8 cellular contexts compared by ENCODE assay signal in the genomic region with DNA sequence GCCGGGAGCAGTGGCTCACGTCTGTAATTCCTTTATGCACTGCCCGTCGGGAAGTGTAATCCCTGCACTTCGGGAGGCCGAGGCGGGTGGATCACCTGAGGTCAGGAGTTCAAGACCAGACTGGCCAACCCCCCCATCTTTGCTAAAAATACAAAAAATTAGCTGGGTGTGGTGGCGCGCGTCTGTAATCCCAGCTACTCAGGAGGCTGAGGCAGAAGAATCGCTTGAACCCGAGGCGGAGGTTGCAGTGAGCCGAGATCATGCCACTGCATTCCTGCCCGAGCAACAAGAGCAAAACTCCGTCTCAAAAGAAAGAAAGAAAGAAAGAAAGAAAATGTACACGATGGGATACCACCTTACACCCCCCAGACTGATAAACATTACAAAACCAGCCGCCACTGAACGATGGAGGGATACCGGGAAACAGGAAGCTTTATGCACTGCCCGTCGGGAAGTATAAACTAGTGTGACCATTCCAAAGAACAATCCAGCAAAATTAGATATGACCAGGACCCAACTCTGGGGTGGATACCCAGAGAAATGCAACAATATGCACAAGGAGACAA. TPM values are rescaled to one million over a fixed set of nuclear protein-coding genes. Genes with fewer than 3 reads are reported as not detected.
DNase-seq lines count a peak whose midpoint lies in the region; ATAC-seq, FAIRE-seq and TF ChIP-seq lines count a peak whose summit lies in the region.

No MANE protein-coding gene starts in this region.

- no peak overlapping the region for H2AFZ ChIP-seq in H9 (ENCODE audit: low read length)

- H3K4me1 Mint-ChIP-seq in H9: peaks cover 16 to 17% of the 10 kb centered on the region in 2 experiments
- peaks cover 26% of the 10 kb centered on the region for H3K4me1 Mint-ChIP-seq in activated B cell treated with CpG ODN at 0.5 μM for 24 hours

- no peak overlapping the region for H2BK120ac ChIP-seq in H9 (ENCODE audit: low read depth, low read length, poor library complexity, severe bottlenecking)

- H3K14ac ChIP-seq in H9 (ENCODE audit: insufficient read depth, low read length): no peak overlapping the region

- no peak for DNase-seq in H9
- no peak for DNase-seq in activated B cell treated with CpG ODN at 0.5 μM for 24 hours
- DNase-seq in right cardiac atrium: no peak
- DNase-seq in germinal center (ENCODE audit: low spot score): no peak
- no peak for DNase-seq in frontal cortex (ENCODE audit: low spot score in 2 of 2)
- no peak for DNase-seq in lower leg skin (ENCODE audit: low spot score in 2 of 2)
- no peak for DNase-seq in NCI-H1436 treated with DMSO at 0.1 percent for 48 hours (lab: John Stamatoyannopoulos, UW)

- no peak for TF ChIP-seq POLR2A in lower leg skin (IDR thresholded peaks at IDR 0.05)

- peaks cover 6% of the 10 kb centered on the region for H3K23me2 ChIP-seq in H9 (ENCODE audit: insufficient read length, low read depth, low read length, poor library complexity, severe bottlenecking)

- H2BK5ac ChIP-seq in H9 (ENCODE audit: insufficient read length, low read length): no peak overlapping the region

- CTCF ChIA-PET in activated B cell treated with CpG ODN at 0.5 μM for 24 hours (lab: Charles Lee): no interaction called here

- H2BK20ac ChIP-seq in H9 (ENCODE audit: low read depth, low read length, poor library complexity, severe bottlenecking): no peak overlapping the region

- H3K27me3 Mint-ChIP-seq in H9 (ENCODE audit: low read depth) (no peaks in the 10 kb centered on the region; the same call in 1 of the 2 replicates), activated B cell treated with CpG ODN at 0.5 μM for 24 hours (no peaks in the 10 kb centered on the region)

- no peak overlapping the region for H3K4ac ChIP-seq in H9 (ENCODE audit: low read depth, low read length)

- no peak for TF ChIP-seq CTCF in H9 (conservative IDR thresholded peaks at IDR 0.05)
- TF ChIP-seq CTCF in activated B cell treated with CpG ODN at 0.5 μM for 24 hours (IDR thresholded peaks at IDR 0.05): no peak
- TF ChIP-seq CTCF in lower leg skin (IDR thresholded peaks at IDR 0.05): no peak

- no peak overlapping the region for H4K91ac ChIP-seq in H9 (ENCODE audit: insufficient read length, low read depth, low read length)

- H3K79me2 ChIP-seq in H9 (ENCODE audit: insufficient read depth, low read length): peaks cover 13% of the 10 kb centered on the region; the same call in 1 of the 2 replicates

- no peak overlapping the region for H4K8ac ChIP-seq in H9 (replicated peaks; ENCODE audit: insufficient read length, low read depth, low read length)

- peak overlapping the region; percentile 80 for H3K4me2 ChIP-seq in H9 (ENCODE audit: insufficient read depth, insufficient read length, low read length)

- H3K9me3 ChIP-seq in H9 (ENCODE audit: control insufficient read depth, low read depth, low read length): no peaks in the 10 kb centered on the region
- no peaks in the 10 kb centered on the region for H3K9me3 ChIP-seq in right cardiac atrium (ENCODE audit: control insufficient read depth, low read length)
- no peaks in the 10 kb centered on the region for H3K9me3 ChIP-seq in skeletal muscle tissue (ENCODE audit: control insufficient read depth in 3 of 3, low read length in 3 of 3)

- no peak overlapping the region for H3T11ph ChIP-seq in H9 (ENCODE audit: low read length)

- no peak overlapping the region for H2BK15ac ChIP-seq in H9 (ENCODE audit: low read depth, low read length)

- no peaks in the 10 kb centered on the region for H4K20me1 ChIP-seq in H9 (ENCODE audit: control insufficient read depth, insufficient read depth, insufficient read length)

- H3K36me3 ChIP-seq in skeletal muscle tissue (ENCODE audit: control insufficient read depth in 3 of 3, insufficient read depth in 3 of 3, low read length in 3 of 3): peaks cover 17 to 24% (median 22%) of the 10 kb centered on the region in 3 donors

- no peak overlapping the region for H3K18ac ChIP-seq in H9 (ENCODE audit: insufficient read length, low read depth, low read length)

- no peak overlapping the region for H3K56ac ChIP-seq in H9 (ENCODE audit: insufficient read length, low read depth, low read length)

- FAIRE-seq in frontal cortex (lab: Jason Lieb, UNC): no peak

- ATAC-seq in activated B cell treated with CpG ODN at 0.5 μM for 24 hours (ENCODE audit: low read depth) (no peak), right cardiac atrium (no peak)

- H3K4me1 ChIP-seq in H9 (ENCODE audit: insufficient read depth, low read length) (no peaks in the 10 kb centered on the region), right cardiac atrium (ENCODE audit: control insufficient read depth, insufficient read depth, low read length) (peaks cover 12% of the 10 kb centered on the region), skeletal muscle tissue (ENCODE audit: control insufficient read depth in 3 of 3, insufficient read depth in 3 of 3, low read length in 3 of 3) (peaks cover 6 to 22% (median 16%) of the 10 kb centered on the region in 3 donors)

- H3K36me3 Mint-ChIP-seq in H9 (ENCODE audit: insufficient read depth in 1 of 3, low read depth in 3 of 3): peaks cover 19 to 38% (median 38%) of the 10 kb centered on the region in 3 experiments
- peaks cover 33% of the 10 kb centered on the region for H3K36me3 Mint-ChIP-seq in activated B cell treated with CpG ODN at 0.5 μM for 24 hours (ENCODE audit: low read depth)

- no peaks in the 10 kb centered on the region for H3K79me1 ChIP-seq in H9 (ENCODE audit: insufficient read depth, low read depth, low read length, poor library complexity, severe bottlenecking)

- no CpG with 5 or more reads among the region's 22 CpGs for WGBS in H9 (ENCODE audit: extremely low coverage, insufficient read length, low lambda C conversion rate)
- 31% methylated on average over 22 of the region's 22 CpGs for WGBS in right cardiac atrium
- 21% methylated on average over 22 of the region's 22 CpGs for WGBS in lower leg skin, 2 donors

- H3K27me3 ChIP-seq in H9 (ENCODE audit: insufficient read depth, low read length) (no peaks in the 10 kb centered on the region; the same call in 1 of the 2 replicates), right cardiac atrium (ENCODE audit: control insufficient read depth, insufficient read depth) (no peaks in the 10 kb centered on the region), skeletal muscle tissue (ENCODE audit: control insufficient read depth in 3 of 3, insufficient read depth in 3 of 3, low read length in 3 of 3) (no peaks in the 10 kb centered on the region)

- no peak overlapping the region for H2BK12ac ChIP-seq in H9 (ENCODE audit: insufficient read length, low read depth, low read length)

- intact Hi-C loops in activated B cell treated with CpG ODN at 0.5 μM for 24 hours (cut with micrococcal nuclease): loop anchor here (1.0 to 10.0 kb wide), 4 partner anchors 45 to 993 kb away; a partner anchor contains a TSS
- intact Hi-C loops in right cardiac atrium (cut with DNase I): no loop called here
- intact Hi-C loops in lower leg skin (cut with DNase I; ENCODE audit: low total_unique reads): no loop called here

- H2AK5ac ChIP-seq in H9 (ENCODE audit: insufficient read length, low read length): no peak overlapping the region

- no peak overlapping the region for H3K23ac ChIP-seq in H9 (ENCODE audit: insufficient read length, low read depth, low read length)

- H3K27ac ChIP-seq in H9 (ENCODE audit: insufficient read length, low read depth, low read length): no peak overlapping the region
- peak overlapping the region; percentile 58 for H3K27ac ChIP-seq in right cardiac atrium (ENCODE audit: low read length)
- H3K27ac ChIP-seq in skeletal muscle tissue (ENCODE audit: low read depth, low read length): peak overlapping the region; percentile 91

- H3K9ac ChIP-seq in H9 (ENCODE audit: extremely low read depth, insufficient read length, low read length): peak overlapping the region; percentile 64
- H3K9ac ChIP-seq in skeletal muscle tissue (ENCODE audit: low read depth in 1 of 3, low read length in 3 of 3): peak overlapping the region; percentile 90 to 96 (median 94)

- H3K4me3 Mint-ChIP-seq in H9 (peak overlapping the region; percentile 89 to 95), activated B cell treated with CpG ODN at 0.5 μM for 24 hours (peak overlapping the region; percentile 96)

- H4K5ac ChIP-seq in H9 (ENCODE audit: insufficient read length, low read depth, low read length): no peak overlapping the region

- H3K27ac Mint-ChIP-seq in H9 (peak overlapping the region; percentile 93 to 97 (median 95)), activated B cell treated with CpG ODN at 0.5 μM for 24 hours (peak overlapping the region; percentile 3)

- H3K9me3 Mint-ChIP-seq in H9 (no peaks in the 10 kb centered on the region; a peak in 1 of 5 replicates), activated B cell treated with CpG ODN at 0.5 μM for 24 hours (no peaks in the 10 kb centered on the region)

- POLR2A ChIA-PET in activated B cell treated with CpG ODN at 0.5 μM for 24 hours (lab: Charles Lee): interaction anchor here (0.8 kb wide), 1 partner anchor 1244 kb away, joined by 3 read pairs; a partner anchor contains a TSS

- H3K4me3 ChIP-seq in right cardiac atrium (ENCODE audit: low read length) (peak overlapping the region; percentile 96), skeletal muscle tissue (ENCODE audit: low read length in 3 of 3) (peak overlapping the region; percentile 86 to 91 (median 88)), lower leg skin (ENCODE audit: low read depth, poor library complexity, severe bottlenecking) (no peak overlapping the region)

RNA-seq across cellular contexts. Expression of a gene that starts 1.1 kb away (rescaled TPM):
- total RNA-seq in H9 (2021) (79.1 and 80.9 TPM in 2 replicates), activated B cell treated with CpG ODN at 0.5 μM for 24 hours (58.2 and 78.4 TPM in 2 replicates), right cardiac atrium (10 to 100 TPM; 18.9 to 28.7 (median 25.2) TPM), skeletal muscle tissue (28.7 TPM), frontal cortex (21.2 TPM), lower leg skin (10 to 100 TPM; 29.6 to 50.3 (median 33.9) TPM)
- 25.4 TPM for polyA plus RNA-seq in right cardiac atrium

RNA-seq across cellular contexts. Expression of a gene that starts 46.6 kb away (rescaled TPM):
- total RNA-seq in H9 (2021): 104 and 105 TPM in 2 replicates
- not detected in 2 replicates for total RNA-seq in activated B cell treated with CpG ODN at 0.5 μM for 24 hours
- not detected for total RNA-seq in right cardiac atrium
- not detected for polyA plus RNA-seq in right cardiac atrium
- not detected for total RNA-seq in skeletal muscle tissue
- not detected for total RNA-seq in frontal cortex
- total RNA-seq in lower leg skin: not detected

Comparison
In these comparisons a context has a peak if more than half of its experiments do, and no peak if none do; other contexts are left out.
1. RNA of a gene that starts 46.6 kb away (total RNA-seq): 104 to 105 TPM in H9; not detected in activated B cell treated with CpG ODN at 0.5 μM for 24 hours, not detected in right cardiac atrium, not detected in skeletal muscle tissue (single experiment), not detected in frontal cortex (single experiment) and not detected in lower leg skin; every median in the first group is over 100 times any median in the second.